In the genomic region with DNA sequence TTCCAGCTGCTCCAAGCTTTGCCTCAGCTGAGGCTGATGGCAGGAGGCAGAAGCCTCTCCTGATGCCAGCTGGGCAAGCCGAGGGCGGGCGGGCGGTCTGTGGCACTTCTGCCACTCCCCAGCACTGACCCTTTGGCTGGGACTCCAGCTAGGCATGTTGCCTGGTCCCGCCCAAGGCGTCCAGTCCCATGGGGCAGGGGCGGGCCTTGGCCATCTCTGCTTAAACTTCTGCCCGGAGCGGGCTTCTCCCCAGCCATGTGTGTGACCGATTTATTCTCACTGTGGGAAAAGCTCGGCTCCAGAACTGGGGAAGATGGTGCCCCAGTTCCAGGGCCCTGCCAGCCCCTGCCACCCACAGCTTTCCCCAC, we compare ENCODE assay signal across 11 cellular contexts.
DNase-seq lines count a peak whose midpoint lies in the region; TF ChIP-seq lines count a peak whose summit lies in the region.
"Had no signal": no experiment of that assay in that cellular context is flagged by ENCODE, and none has a peak within 500 bp of the region (broad histone marks: within the 10 kb centered on the region; RNA-seq: fewer than 3 reads in every experiment).

No MANE protein-coding gene starts in this region.

- H3K9me3 ChIP-seq in OCI-LY1 (ENCODE audit: low read length) = no peaks in the 10 kb centered on the region
- no peaks in the 10 kb centered on the region for H3K9me3 ChIP-seq in mesenchymal stem cell (ENCODE audit: control insufficient read depth, low read length)
- no peaks in the 10 kb centered on the region for H3K9me3 ChIP-seq in suprapubic skin

- no peak overlapping the region for H3K23ac ChIP-seq in mesenchymal stem cell (ENCODE audit: low read length in 2 of 2)

- no peak for TF ChIP-seq POLR2A in suprapubic skin (IDR thresholded peaks at IDR 0.05)

- H2BK15ac ChIP-seq in mesenchymal stem cell (ENCODE audit: low read depth, poor library complexity, severe bottlenecking) = no peak overlapping the region

- H3K36me3 ChIP-seq in OCI-LY1 (ENCODE audit: insufficient read depth, low read length) (peaks cover 99% of the 10 kb centered on the region), mesenchymal stem cell (ENCODE audit: control insufficient read depth in 1 of 2, insufficient read depth in 2 of 2, low read depth in 1 of 2, low read length in 2 of 2) (peaks cover 79 to 86% of the 10 kb centered on the region in 2 experiments), suprapubic skin (peaks cover 73% of the 10 kb centered on the region)

- H3K79me2 ChIP-seq in OCI-LY1 (ENCODE audit: insufficient read depth, low read length) = peaks cover 6% of the 10 kb centered on the region; the same call in 1 of the 2 replicates

- no peak overlapping the region for H2BK120ac ChIP-seq in mesenchymal stem cell (ENCODE audit: low read depth, low read length)

- CTCF ChIA-PET in HEK293T (lab: Yijun Ruan, JAX) = interaction anchor here (1.4 kb wide), 1 partner anchor 60 kb away, joined by 4 read pairs; no protein-coding TSS in a partner anchor

- no peak overlapping the region for H3K14ac ChIP-seq in mesenchymal stem cell (ENCODE audit: low read length in 2 of 2)

- H3K4me3 ChIP-seq in OCI-LY1 (ENCODE audit: low read depth, low read length, poor library complexity, severe bottlenecking) (no peak overlapping the region), fibroblast of the aortic adventitia (ENCODE audit: low read depth, low read length) (no peak overlapping the region), mesenchymal stem cell (ENCODE audit: insufficient read depth in 1 of 2, low read depth in 1 of 2, low read length in 2 of 2) (no peak overlapping the region), suprapubic skin (no peak overlapping the region)
- H3K4me3 ChIP-seq: PC-9 had no signal

- H3K4me1 ChIP-seq in OCI-LY1 (ENCODE audit: insufficient read depth, low read length, severe bottlenecking) (peaks cover 80% of the 10 kb centered on the region), mesenchymal stem cell (ENCODE audit: control insufficient read depth, insufficient read depth, low read depth, low read length) (peaks cover 9% of the 10 kb centered on the region), suprapubic skin (peaks cover 23% of the 10 kb centered on the region)

- DNase-seq in fibroblast of the aortic adventitia (ENCODE audit: low read depth) (peak; percentile 70), mesenchymal stem cell (no peak), suprapubic skin (ENCODE audit: low spot score in 2 of 2) (peak; percentile 86 to 93), D341Med (ENCODE audit: low spot score) (no peak), HEK293T (ENCODE audit: extremely low spot score) (no peak)
- no peak for DNase-seq in stimulated activated CD4-positive, alpha-beta T cell treated with anti-CD3 and anti-CD28 coated beads, Interleukin-4, amount 100 ng/mL, for 4 hours
- no peak for DNase-seq in effector CD4-positive, alpha-beta T cell
- DNase-seq: activated T-cell treated with anti-CD3 and anti-CD28 coated beads, Interleukin-2, amount 50 U/mL, for 24 hours; NCI-H146; PC-9 had no signal

- POLR2A ChIA-PET in HEK293T (lab: Yijun Ruan, JAX) = no interaction called here

- no peak overlapping the region for H3K4ac ChIP-seq in mesenchymal stem cell (ENCODE audit: low read depth in 1 of 2, low read length in 2 of 2)

- H3K9me2 ChIP-seq in OCI-LY1 (ENCODE audit: low read depth, low read length) = no peaks in the 10 kb centered on the region

- H3F3A ChIP-seq in OCI-LY1 (ENCODE audit: insufficient read depth, low read length) = peaks cover 7% of the 10 kb centered on the region

- H2AK5ac ChIP-seq in mesenchymal stem cell (ENCODE audit: low read length, severe bottlenecking) = no peak overlapping the region

- 95% methylated on average over 11 of the region's 11 CpGs for WGBS in mesenchymal stem cell
- WGBS in suprapubic skin = 26% methylated on average over 6 of the region's 11 CpGs

- H3K18ac ChIP-seq in mesenchymal stem cell (ENCODE audit: low read depth in 1 of 2, low read length in 2 of 2) = peak overlapping the region in 1 of 2 experiments; percentile 11

- no peak overlapping the region for H4K8ac ChIP-seq in mesenchymal stem cell (ENCODE audit: low read length)

- H3K9ac ChIP-seq in OCI-LY1 (ENCODE audit: low read length) (no peak overlapping the region), mesenchymal stem cell (ENCODE audit: low read length) (peak overlapping the region; percentile 26)

- H3K4me2 ChIP-seq in OCI-LY1 (ENCODE audit: low read length) (no peak overlapping the region), mesenchymal stem cell (ENCODE audit: low read length, poor library complexity, severe bottlenecking) (no peak overlapping the region)
- H3K4me2 ChIP-seq: PC-9 had no signal

- no peak for TF ChIP-seq CTCF in OCI-LY1 (IDR thresholded peaks at IDR 0.05; ENCODE audit: low read length)
- no peak for TF ChIP-seq CTCF in fibroblast of the aortic adventitia (IDR thresholded peaks at IDR 0.05; ENCODE audit: insufficient read depth, low read length)
- no peak for TF ChIP-seq CTCF in suprapubic skin (IDR thresholded peaks at IDR 0.05)

- H2AFZ ChIP-seq in OCI-LY1 (ENCODE audit: low read length) (no peak overlapping the region), mesenchymal stem cell (ENCODE audit: low read depth, low read length) (no peak overlapping the region)
- H2AFZ ChIP-seq: PC-9 had no signal

- H2BK12ac ChIP-seq in mesenchymal stem cell (ENCODE audit: low read length in 2 of 2) = no peak overlapping the region

- H4K20me1 ChIP-seq in OCI-LY1 (ENCODE audit: insufficient read depth, low read length) = no peaks in the 10 kb centered on the region

- H2BK5ac ChIP-seq in mesenchymal stem cell (ENCODE audit: low read depth, low read length, poor library complexity, severe bottlenecking) = no peak overlapping the region

- no peak overlapping the region for H4K91ac ChIP-seq in mesenchymal stem cell (ENCODE audit: low read length)

- TF ChIP-seq EP300 in suprapubic skin (IDR thresholded peaks at IDR 0.05) = no peak

- H3K79me1 ChIP-seq in mesenchymal stem cell (replicated peaks; ENCODE audit: low read length, poor library complexity, severe bottlenecking) = peaks cover 48% of the 10 kb centered on the region

- H3K27ac ChIP-seq in OCI-LY1 (ENCODE audit: low read depth, low read length, poor library complexity, severe bottlenecking) (peak overlapping the region; percentile 87), mesenchymal stem cell (ENCODE audit: low read length, poor library complexity, severe bottlenecking) (no peak overlapping the region), suprapubic skin (no peak overlapping the region)
- H3K27ac ChIP-seq: PC-9 had no signal

- H3K27me3 ChIP-seq in OCI-LY1 (ENCODE audit: insufficient read depth, low read length) = no peaks in the 10 kb centered on the region
- no peaks in the 10 kb centered on the region for H3K27me3 ChIP-seq in mesenchymal stem cell (ENCODE audit: control insufficient read depth in 1 of 2, insufficient read depth in 1 of 2, low read length in 2 of 2)
- H3K27me3 ChIP-seq in suprapubic skin = no peaks in the 10 kb centered on the region

TF ChIP-seq in HEK293T, 16 proteins besides CTCF, POLR2A, EP300 and RAD21:
- TF ChIP-seq FOXK2 (IDR thresholded peaks at IDR 0.05) = no peak
- TF ChIP-seq SUZ12 (IDR thresholded peaks at IDR 0.05) = no peak
- TF ChIP-seq BHLHE40 (IDR thresholded peaks at IDR 0.05; ENCODE audit: borderline replicate concordance) = no peak
- no peak for TF ChIP-seq ARNT (IDR thresholded peaks at IDR 0.05)

Comparison
In these comparisons a context has a peak if more than half of its experiments do, and no peak if none do; other contexts are left out.
1. DNase-seq: peak in fibroblast of the aortic adventitia (single experiment) and suprapubic skin (2 of 2); none in mesenchymal stem cell (single experiment), D341Med (single experiment), stimulated activated CD4-positive, alpha-beta T cell treated with anti-CD3 and anti-CD28 coated beads, Interleukin-4, amount 100 ng/mL, for 4 hours (0 of 2), effector CD4-positive, alpha-beta T cell (single experiment) and HEK293T (single experiment).